In genomic region chr20:1448081-1448627, GRCh38 we compare ENCODE assay signal across 28 cellular contexts. TPM values are rescaled to one million over a fixed set of nuclear protein-coding genes. Genes with fewer than 3 reads are reported as not detected.
"Had no signal": no experiment of that assay in that cellular context is flagged by ENCODE, and none has a peak within 500 bp of the region (broad histone marks: within the 10 kb centered on the region; RNA-seq: fewer than 3 reads in every experiment).

No MANE protein-coding gene starts in this region.

- DNase-seq: activated B cell treated with CpG ODN at 0.5 μM for 24 hours; activated CD4-positive, alpha-beta T cell treated with anti-CD3 and anti-CD28 coated beads for 1 hour; activated CD4-positive, alpha-beta T cell treated with anti-CD3 and anti-CD28 coated beads, Interleukin-2, amount 10 ng/mL, durations not matched to agents 24 days and 14 days; activated CD4-positive, alpha-beta T cell treated with anti-CD3 and anti-CD28 coated beads, Interleukin-2, amount 50 U/mL, for 48 hours; activated gamma-delta T cell treated with Interleukin-2 at 50 U/mL for 16 hours; activated naive CD4-positive, alpha-beta T cell treated with anti-CD3 and anti-CD28 coated beads, Interleukin-2, amount 10 ng/mL, durations not matched to agents 7 days and 5 days; activated naive CD8-positive, alpha-beta T cell treated with anti-CD3 and anti-CD28 coated beads for 36 hours; activated T-cell treated with anti-CD3 and anti-CD28 coated beads for 4 hours; activated T-cell treated with anti-CD3 and anti-CD28 coated beads, Interleukin-2, amount 50 U/mL, for 72 hours; anterior cingulate cortex; caudate nucleus; Karpas-422; NCI-H1048; NCI-H146; NCI-H2029; NCI-H2107; NCI-H2171 treated with DMSO at 0.1 percent for 48 hours; NCI-H345; NCI-H510A; NCI-H526 treated with DMSO at 0.1 percent for 48 hours; NCI-H82; PC-3; SHP77 treated with DMSO at 0.1 percent for 48 hours; T-helper 17 cell; T-helper 9 cell had no signal

- H3K27me3 Mint-ChIP-seq: activated B cell treated with CpG ODN at 0.5 μM for 24 hours; activated CD4-positive, alpha-beta T cell treated with anti-CD3 and anti-CD28 coated beads, Interleukin-2, amount 10 ng/mL, durations not matched to agents 24 days and 14 days; activated naive CD4-positive, alpha-beta T cell treated with anti-CD3 and anti-CD28 coated beads, Interleukin-2, amount 10 ng/mL, durations not matched to agents 7 days and 5 days; activated naive CD8-positive, alpha-beta T cell treated with anti-CD3 and anti-CD28 coated beads for 36 hours; T-helper 17 cell had no signal

- H3K4me3 ChIP-seq: adrenal gland, K562 had no signal

- H3K27me3 ChIP-seq: adrenal gland had no signal

- ATAC-seq: activated T-cell treated with anti-CD3 and anti-CD28 coated beads, Interleukin-2, amount 50 U/mL, for 72 hours; K562; PC-3; T-helper 17 cell had no signal

- H3K4me1 Mint-ChIP-seq: activated B cell treated with CpG ODN at 0.5 μM for 24 hours; activated CD4-positive, alpha-beta T cell treated with anti-CD3 and anti-CD28 coated beads, Interleukin-2, amount 10 ng/mL, durations not matched to agents 24 days and 14 days; activated naive CD4-positive, alpha-beta T cell treated with anti-CD3 and anti-CD28 coated beads, Interleukin-2, amount 10 ng/mL, durations not matched to agents 7 days and 5 days; activated naive CD8-positive, alpha-beta T cell treated with anti-CD3 and anti-CD28 coated beads for 36 hours; T-helper 17 cell had no signal

- H3K9me3 Mint-ChIP-seq: activated B cell treated with CpG ODN at 0.5 μM for 24 hours; activated CD4-positive, alpha-beta T cell treated with anti-CD3 and anti-CD28 coated beads, Interleukin-2, amount 10 ng/mL, durations not matched to agents 24 days and 14 days; activated naive CD4-positive, alpha-beta T cell treated with anti-CD3 and anti-CD28 coated beads, Interleukin-2, amount 10 ng/mL, durations not matched to agents 7 days and 5 days; activated T-cell treated with anti-CD3 and anti-CD28 coated beads, Interleukin-2, amount 50 U/mL, for 72 hours; activated T-helper 2 cell treated with anti-CD3 and anti-CD28 coated beads, Interferon-gamma antibody, Interleukin-2, Interleukin-4, amounts not matched to agents 10 μg/mL and 5 μg/mL and 100 μg/mL, durations not matched to agents 14 hours and 24 hours and 36 hours had no signal

- H3K27ac Mint-ChIP-seq: activated B cell treated with CpG ODN at 0.5 μM for 24 hours; activated CD4-positive, alpha-beta T cell treated with anti-CD3 and anti-CD28 coated beads, Interleukin-2, amount 10 ng/mL, durations not matched to agents 24 days and 14 days; activated naive CD4-positive, alpha-beta T cell treated with anti-CD3 and anti-CD28 coated beads, Interleukin-2, amount 10 ng/mL, durations not matched to agents 7 days and 5 days; activated naive CD8-positive, alpha-beta T cell treated with anti-CD3 and anti-CD28 coated beads for 36 hours; activated T-cell treated with anti-CD3 and anti-CD28 coated beads, Interleukin-2, amount 50 U/mL, for 72 hours; activated T-helper 2 cell treated with anti-CD3 and anti-CD28 coated beads, Interferon-gamma antibody, Interleukin-2, Interleukin-4, amounts not matched to agents 10 μg/mL and 5 μg/mL and 100 μg/mL, durations not matched to agents 14 hours and 24 hours and 36 hours; T-helper 17 cell had no signal

- H3K4me3 Mint-ChIP-seq: activated B cell treated with CpG ODN at 0.5 μM for 24 hours; activated CD4-positive, alpha-beta T cell treated with anti-CD3 and anti-CD28 coated beads, Interleukin-2, amount 10 ng/mL, durations not matched to agents 24 days and 14 days; activated naive CD4-positive, alpha-beta T cell treated with anti-CD3 and anti-CD28 coated beads, Interleukin-2, amount 10 ng/mL, durations not matched to agents 7 days and 5 days; activated naive CD8-positive, alpha-beta T cell treated with anti-CD3 and anti-CD28 coated beads for 36 hours; activated T-cell treated with anti-CD3 and anti-CD28 coated beads, Interleukin-2, amount 50 U/mL, for 72 hours; T-helper 17 cell had no signal

- H3K27ac ChIP-seq: adrenal gland had no signal

- H3K4me1 ChIP-seq: adrenal gland had no signal

RNA-seq across cellular contexts. Expression of gene SIRPB2, which starts 43.1 kb away (rescaled TPM):
- total RNA-seq: activated B cell treated with CpG ODN at 0.5 μM for 24 hours; activated CD4-positive, alpha-beta T cell treated with anti-CD3 and anti-CD28 coated beads, Interleukin-2, amount 10 ng/mL, durations not matched to agents 24 days and 14 days; activated naive CD8-positive, alpha-beta T cell treated with anti-CD3 and anti-CD28 coated beads for 36 hours; activated T-cell treated with anti-CD3 and anti-CD28 coated beads, Interleukin-2, amount 50 U/mL, for 72 hours; activated T-helper 2 cell treated with anti-CD3 and anti-CD28 coated beads, Interferon-gamma antibody, Interleukin-2, Interleukin-4, amounts not matched to agents 10 μg/mL and 5 μg/mL and 100 μg/mL, durations not matched to agents 14 hours and 24 hours and 36 hours had no signal
